In the genomic region with DNA sequence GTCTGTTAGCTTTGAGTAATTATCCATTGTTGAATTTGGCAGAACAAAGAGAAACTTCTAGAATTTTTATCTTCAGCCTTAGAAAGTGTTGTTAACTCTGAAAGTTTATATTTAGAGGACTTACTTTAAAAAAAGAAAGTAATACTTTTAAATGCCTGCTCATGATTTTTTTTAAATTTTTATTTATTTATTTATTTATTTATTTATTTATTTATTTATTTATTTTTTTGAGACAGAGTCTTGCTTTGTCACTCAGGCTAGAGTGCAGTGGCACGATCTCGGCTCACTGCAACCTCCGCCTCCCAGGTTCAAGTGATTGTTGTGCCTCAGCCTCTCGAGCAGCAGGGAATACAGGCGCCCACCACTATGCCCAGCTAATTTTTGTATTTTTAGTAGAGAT, we compare ENCODE assay signal across 1 cellular context. TPM values are rescaled to one million over a fixed set of nuclear protein-coding genes. Genes with fewer than 3 reads are reported as not detected.
"Had no signal": no experiment of that assay in that cellular context is flagged by ENCODE, and none has a peak within 500 bp of the region (broad histone marks: within the 10 kb centered on the region; RNA-seq: fewer than 3 reads in every experiment).

No MANE protein-coding gene starts in this region.

RNA-seq across cellular contexts. Expression of gene NTN4, which starts 54.8 kb away (rescaled TPM):
- total RNA-seq: activated naive CD4-positive, alpha-beta T cell treated with anti-CD3 and anti-CD28 coated beads, Interleukin-2, amount 50 U/mL, for 72 hours had no signal
